Comparison of ENCODE assay signal across 8 cellular contexts in the genomic region with DNA sequence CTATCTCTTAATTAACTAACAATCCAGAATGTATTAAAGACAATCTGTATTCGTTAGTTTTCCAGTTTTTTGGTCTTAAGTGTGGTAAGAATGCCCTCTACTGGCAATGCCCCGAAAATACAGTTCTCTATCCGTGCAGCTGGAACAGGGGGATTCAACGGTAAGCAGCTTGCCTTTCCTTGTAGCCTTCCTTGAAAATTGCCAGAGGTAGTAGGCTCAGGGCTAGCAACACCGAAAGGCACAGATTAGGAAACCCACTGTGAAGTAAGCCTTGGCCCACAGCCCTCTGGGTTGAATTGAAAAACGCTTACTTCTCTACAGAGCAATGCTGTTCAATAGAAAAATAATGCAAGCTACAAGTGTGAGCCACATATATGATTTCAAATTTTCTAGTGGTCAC. TPM values are rescaled to one million over a fixed set of nuclear protein-coding genes. Genes with fewer than 3 reads are reported as not detected.
DNase-seq lines count a peak whose midpoint lies in the region; ATAC-seq, FAIRE-seq and TF ChIP-seq lines count a peak whose summit lies in the region.

No MANE protein-coding gene starts in this region.

- POLR2A ChIA-PET in activated CD8-positive, alpha-beta T cell treated with anti-CD3 and anti-CD28 coated beads for 36 hours (lab: Charles Lee), result interaction anchor here (0.7 kb wide), 1 partner anchor 245 kb away, joined by 5 read pairs; no protein-coding TSS in a partner anchor
- POLR2A ChIA-PET in endothelial cell of umbilical vein (lab: Charles Lee), result interaction anchor here (0.6 kb wide), 1 partner anchor 17 kb away, joined by 3 read pairs; a partner anchor contains a TSS

- no peaks in the 10 kb centered on the region for H3K4me1 ChIP-seq in endothelial cell of umbilical vein (ENCODE audit: control insufficient read depth, extremely low read depth, insufficient read depth, low read length)

- dilution Hi-C loops in endothelial cell of umbilical vein (cut with MboI; ENCODE audit: extremely low pct_ligation_motif_present, low sequenced_read_pairs), result no loop called here

- H3K4me1 Mint-ChIP-seq in activated CD8-positive, alpha-beta T cell treated with anti-CD3 and anti-CD28 coated beads for 36 hours (ENCODE audit: low read depth), result no peaks in the 10 kb centered on the region
- peaks cover 3% of the 10 kb centered on the region for H3K4me1 Mint-ChIP-seq in mesothelial cell of epicardium

- H2AFZ ChIP-seq in endothelial cell of umbilical vein (ENCODE audit: low read depth, low read length), result no peak overlapping the region

- no peaks in the 10 kb centered on the region for H3K36me3 ChIP-seq in endothelial cell of umbilical vein (ENCODE audit: control insufficient read depth in 2 of 2, extremely low read depth in 1 of 2, insufficient read depth in 2 of 2, low read length in 2 of 2)

- peak; percentile 83 for FAIRE-seq in endothelial cell of umbilical vein (lab: Jason Lieb, UNC)

- CTCF ChIA-PET in activated CD8-positive, alpha-beta T cell treated with anti-CD3 and anti-CD28 coated beads for 36 hours (lab: Charles Lee), result interaction anchor here (0.6 to 7.2 kb wide), 40 partner anchors 9 to 457 kb away, joined by 3 to 99 read pairs (median 4); a partner anchor contains a TSS
- CTCF ChIA-PET in endothelial cell of umbilical vein (lab: Charles Lee), result interaction anchor here (0.6 to 6.8 kb wide), 50 partner anchors 9 to 852 kb away, joined by 3 to 102 read pairs (median 4); a partner anchor contains a TSS

- ATAC-seq in HG03378 (IDR thresholded peaks at IDR 0.05; ENCODE audit: unreplicated experiment) (peak; percentile 58), GM19455 (IDR thresholded peaks at IDR 0.05; ENCODE audit: unreplicated experiment) (no peak)
- peak; percentile 75 for ATAC-seq in activated CD8-positive, alpha-beta T cell treated with anti-CD3 and anti-CD28 coated beads for 36 hours

- no peak for TF ChIP-seq POLR2A in endothelial cell of umbilical vein (IDR thresholded peaks at IDR 0.05; ENCODE audit: low read depth, low read length)

- H3K79me2 ChIP-seq in endothelial cell of umbilical vein (ENCODE audit: control insufficient read depth, insufficient read depth, low read length), result no peaks in the 10 kb centered on the region

- H3K9me3 Mint-ChIP-seq in activated CD8-positive, alpha-beta T cell treated with anti-CD3 and anti-CD28 coated beads for 36 hours, result no peaks in the 10 kb centered on the region
- no peaks in the 10 kb centered on the region for H3K9me3 Mint-ChIP-seq in mesothelial cell of epicardium

- peaks cover 4 to 12% of the 10 kb centered on the region in 2 experiments for H3K27me3 ChIP-seq in endothelial cell of umbilical vein (ENCODE audit: control insufficient read depth in 2 of 2, insufficient read depth in 2 of 2, low read length in 2 of 2)

- peak; percentile 77 for DNase-seq in NCI-H748 (lab: John Stamatoyannopoulos, UW; ENCODE audit: unreplicated experiment)
- peak; percentile 58 for DNase-seq in activated CD8-positive, alpha-beta T cell treated with anti-CD3 and anti-CD28 coated beads for 36 hours
- DNase-seq in endothelial cell of umbilical vein (ENCODE audit: low read depth, low spot score), result peak; percentile 78
- peak in 1 of 2 experiments; percentile 59 for DNase-seq in mesothelial cell of epicardium (ENCODE audit: low spot score in 2 of 2, unreplicated experiment in 2 of 2)
- DNase-seq in superior temporal gyrus (ENCODE audit: extremely low spot score), result peak; percentile 87

- H3K4me3 ChIP-seq in endothelial cell of umbilical vein (replicated peaks in 1 of 3; ENCODE audit: insufficient read depth in 1 of 3, low read depth in 1 of 3, low read length in 3 of 3), result no peak overlapping the region

- H3K27ac Mint-ChIP-seq in activated CD8-positive, alpha-beta T cell treated with anti-CD3 and anti-CD28 coated beads for 36 hours, result no peak overlapping the region
- H3K27ac Mint-ChIP-seq in mesothelial cell of epicardium, result no peak overlapping the region

- no peak overlapping the region for H3K4me3 Mint-ChIP-seq in activated CD8-positive, alpha-beta T cell treated with anti-CD3 and anti-CD28 coated beads for 36 hours
- no peak overlapping the region for H3K4me3 Mint-ChIP-seq in mesothelial cell of epicardium

- no peaks in the 10 kb centered on the region for H3K9me3 ChIP-seq in endothelial cell of umbilical vein (replicated peaks; ENCODE audit: control insufficient read depth, insufficient read depth, low read length)

- BruUV-seq in endothelial cell of umbilical vein (replicated peaks; lab: Mats Ljungman, UMichigan), result no TSS peak

- H4K20me1 ChIP-seq in endothelial cell of umbilical vein (replicated peaks; ENCODE audit: control insufficient read depth, extremely low read depth, insufficient read depth, low read length), result no peaks in the 10 kb centered on the region

- H3K27me3 Mint-ChIP-seq in activated CD8-positive, alpha-beta T cell treated with anti-CD3 and anti-CD28 coated beads for 36 hours, result peaks cover 2% of the 10 kb centered on the region
- peaks cover 6% of the 10 kb centered on the region for H3K27me3 Mint-ChIP-seq in mesothelial cell of epicardium (ENCODE audit: low read depth)

- no peak overlapping the region for H3K9ac ChIP-seq in endothelial cell of umbilical vein (replicated peaks; ENCODE audit: extremely low read depth, insufficient read depth, low read length)

- H3K27ac ChIP-seq in endothelial cell of umbilical vein (ENCODE audit: insufficient read depth, low read depth, low read length), result no peak overlapping the region

- H3K36me3 Mint-ChIP-seq in activated CD8-positive, alpha-beta T cell treated with anti-CD3 and anti-CD28 coated beads for 36 hours (ENCODE audit: low read depth), result no peaks in the 10 kb centered on the region
- no peaks in the 10 kb centered on the region for H3K36me3 Mint-ChIP-seq in mesothelial cell of epicardium

- no peaks in the 10 kb centered on the region for H3K9me1 ChIP-seq in endothelial cell of umbilical vein (replicated peaks; ENCODE audit: control insufficient read depth, extremely low read depth, insufficient read depth, low read length)

- TF ChIP-seq CTCF in GM12801 (IDR thresholded peaks at IDR 0.05; ENCODE audit: extremely low read depth, insufficient read length) (peak; percentile 65), endothelial cell of umbilical vein (IDR thresholded peaks at IDR 0.05; ENCODE audit: extremely low read depth in 1 of 2, insufficient read depth in 1 of 2, low read depth in 1 of 2, low read length in 2 of 2) (peak; percentile 63 to 71), mesothelial cell of epicardium (IDR thresholded peaks at IDR 0.05; ENCODE audit: unreplicated experiment) (peak; percentile 63)
- TF ChIP-seq CTCF in activated CD8-positive, alpha-beta T cell treated with anti-CD3 and anti-CD28 coated beads for 36 hours (IDR thresholded peaks at IDR 0.05), result peak; percentile 92

- intact Hi-C loops in activated CD8-positive, alpha-beta T cell treated with anti-CD3 and anti-CD28 coated beads for 36 hours (cut with micrococcal nuclease), result loop anchor here (5.0 to 10.0 kb wide), 3 partner anchors 97 to 725 kb away; a partner anchor contains a TSS
- intact Hi-C loops in endothelial cell of umbilical vein (cut with micrococcal nuclease), result loop anchor here (1.0 to 10.0 kb wide), 5 partner anchors 97 to 423 kb away; no protein-coding TSS in a partner anchor

- H3K4me2 ChIP-seq in endothelial cell of umbilical vein (ENCODE audit: insufficient read depth, low read length), result no peak overlapping the region

TF ChIP-seq in endothelial cell of umbilical vein, 7 proteins besides CTCF, POLR2A, EP300 and RAD21:
- no peak for TF ChIP-seq FOS (IDR thresholded peaks at IDR 0.05; ENCODE audit: borderline replicate concordance, insufficient read depth, low read length)
- TF ChIP-seq JUN (IDR thresholded peaks at IDR 0.05; ENCODE audit: borderline replicate concordance, insufficient read depth, insufficient read length, low read depth), result no peak
- no peak for TF ChIP-seq EZH2 (IDR thresholded peaks at IDR 0.05; ENCODE audit: borderline replicate concordance, low read depth, low read length, severe bottlenecking)
- TF ChIP-seq POLR2AphosphoS5 (IDR thresholded peaks at IDR 0.05; ENCODE audit: insufficient read depth, low read depth, low read length), result no peak
- TF ChIP-seq GATA2 (IDR thresholded peaks at IDR 0.05; ENCODE audit: insufficient read depth, insufficient read length, low read depth, low read length), result no peak
- TF ChIP-seq MYC (IDR thresholded peaks at IDR 0.05; ENCODE audit: low read depth, low read length), result no peak
- TF ChIP-seq, protein P1, sequence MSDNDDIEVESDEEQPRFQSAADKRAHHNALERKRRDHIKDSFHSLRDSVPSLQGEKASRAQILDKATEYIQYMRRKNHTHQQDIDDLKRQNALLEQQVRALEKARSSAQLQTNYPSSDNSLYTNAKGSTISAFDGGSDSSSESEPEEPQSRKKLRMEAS (IDR thresholded peaks at IDR 0.05; ENCODE audit: insufficient read depth, insufficient read length), result no peak
TF ChIP-seq in endothelial cell of umbilical vein: peak in this region for 0.

RNA-seq across cellular contexts. Expression of a gene that starts 17.1 kb away (rescaled TPM):
- total RNA-seq in activated CD8-positive, alpha-beta T cell treated with anti-CD3 and anti-CD28 coated beads for 36 hours, result 10 to 100 TPM; 34.8 to 35.9 TPM
- 50.2 and 54.7 TPM in 2 replicates for total RNA-seq in endothelial cell of umbilical vein
- 7.8 and 10.5 TPM in 2 replicates for polyA plus RNA-seq in endothelial cell of umbilical vein
- polyA plus RNA-seq in endothelial cell of umbilical vein (2011; cell fraction: cytosol; rRNA removed), result 14.0 and 14.2 TPM in 2 replicates
- polyA plus RNA-seq in endothelial cell of umbilical vein (2011; cell fraction: nucleus; rRNA removed), result 12.2 and 13.5 TPM in 2 replicates
- polyA plus RNA-seq in endothelial cell of umbilical vein (2012), result 24.3 and 30.3 TPM in 2 replicates
- polyA minus RNA-seq in endothelial cell of umbilical vein, result 14.9 and 21.2 TPM in 2 replicates
- 21.9 TPM for polyA minus RNA-seq in endothelial cell of umbilical vein (2011; cell fraction: cytosol; rRNA and poly(A)+ RNA removed)
- 23.9 and 33.2 TPM in 2 replicates for polyA minus RNA-seq in endothelial cell of umbilical vein (2011; cell fraction: nucleus; rRNA and poly(A)+ RNA removed)
- total RNA-seq in mesothelial cell of epicardium, result 41.4 to 43.8 TPM (median 43.3 TPM) in 3 replicates

RNA-seq across cellular contexts. Expression of a gene that starts 37.4 kb away (rescaled TPM):
- total RNA-seq in activated CD8-positive, alpha-beta T cell treated with anti-CD3 and anti-CD28 coated beads for 36 hours, result not detected
- total RNA-seq in endothelial cell of umbilical vein, result not detected in 2 replicates
- polyA plus RNA-seq in endothelial cell of umbilical vein, result not detected in 2 replicates
- not detected in 2 replicates for polyA plus RNA-seq in endothelial cell of umbilical vein (2011; cell fraction: cytosol; rRNA removed)
- not detected in 2 replicates for polyA plus RNA-seq in endothelial cell of umbilical vein (2011; cell fraction: nucleus; rRNA removed)
- not detected in 2 replicates for polyA plus RNA-seq in endothelial cell of umbilical vein (2012)
- polyA minus RNA-seq in endothelial cell of umbilical vein, result not detected in 2 replicates
- polyA minus RNA-seq in endothelial cell of umbilical vein (2011; cell fraction: cytosol; rRNA and poly(A)+ RNA removed), result 37.0 TPM
- 0.19 TPM in 1 of 2 replicates, not detected in the other for polyA minus RNA-seq in endothelial cell of umbilical vein (2011; cell fraction: nucleus; rRNA and poly(A)+ RNA removed)
- 0.13 to 0.22 TPM (median 0.18 TPM) in 3 replicates for total RNA-seq in mesothelial cell of epicardium
